In genomic region chr1:197633447-197634039, GRCh38 we compare ENCODE assay signal across 15 cellular contexts.
A peak's percentile ranks its signal among the peaks of the same experiment; 100 is the strongest.
DNase-seq lines count a peak whose midpoint lies in the region; ATAC-seq, FAIRE-seq and TF ChIP-seq lines count a peak whose summit lies in the region.
"Had no signal": no experiment of that assay in that cellular context is flagged by ENCODE, and none has a peak within 500 bp of the region (broad histone marks: within the 10 kb centered on the region; RNA-seq: fewer than 3 reads in every experiment).

No MANE protein-coding gene starts in this region.

- H3K9me2 ChIP-seq in PC-3 (replicated peaks; ENCODE audit: low read length): no peaks in the 10 kb centered on the region

- FAIRE-seq in kidney (lab: Jason Lieb, UNC): no peak
- FAIRE-seq: H54 had no signal

- TF ChIP-seq CTCF in PC-3 (conservative IDR thresholded peaks at IDR 0.05; ENCODE audit: low read depth, low read length) (no peak), kidney (IDR thresholded peaks at IDR 0.05; ENCODE audit: borderline replicate concordance, extremely low read depth, insufficient read depth) (no peak), mucosa of descending colon (IDR thresholded peaks at IDR 0.05) (no peak)

- BruUV-seq in PC-3 (replicated peaks; lab: Mats Ljungman, UMichigan): no TSS peak

- H3K4me1 ChIP-seq in PC-3 (ENCODE audit: insufficient read depth, low read length): no peaks in the 10 kb centered on the region
- H3K4me1 ChIP-seq in kidney (ENCODE audit: control insufficient read depth in 1 of 2, insufficient read depth in 1 of 2, low read depth in 1 of 2, low read length in 2 of 2): no peaks in the 10 kb centered on the region
- H3K4me1 ChIP-seq in mucosa of descending colon (ENCODE audit: low read depth): no peaks in the 10 kb centered on the region
- H3K4me1 ChIP-seq: SJCRH30 had no signal

- DNase-seq in NCI-H187 treated with DMSO at 0.1 percent for 48 hours (lab: John Stamatoyannopoulos, UW) (peak; percentile 4), NCI-H187 (lab: John Stamatoyannopoulos, UW) (no peak), NCI-H2107 treated with DMSO at 0.1 percent for 48 hours (lab: John Stamatoyannopoulos, UW; ENCODE audit: unreplicated experiment) (peak; percentile 89), PC-3 (no peak), kidney tubule cell (ENCODE audit: low spot score) (peak; percentile 15), kidney (no peak), mucosa of descending colon (no peak), GF-D8 (lab: John Stamatoyannopoulos, UW) (no peak)
- DNase-seq: CD4-positive, alpha-beta memory T cell; NCI-H2081 treated with DMSO at 0.1 percent for 48 hours; NK-92 treated with Interleukin-12 subunit alpha and Interleukin-12 subunit beta, amount 100 ng/mL, for 24 hours; SJCRH30; T-helper 2 cell had no signal

- ATAC-seq in PC-3 (peak; percentile 37), mucosa of descending colon (no peak)

- no peaks in the 10 kb centered on the region for H3K27me3 ChIP-seq in PC-3 (ENCODE audit: low read length)
- H3K27me3 ChIP-seq: SJCRH30 had no signal

- no peak overlapping the region for H2AFZ ChIP-seq in PC-3 (ENCODE audit: low read length)

- H3K36me3 ChIP-seq in PC-3 (ENCODE audit: low read depth, low read length): no peaks in the 10 kb centered on the region
- peaks cover 0 to 5% of the 10 kb centered on the region in 2 donors for H3K36me3 ChIP-seq in kidney (ENCODE audit: control insufficient read depth in 1 of 2, insufficient read depth in 2 of 2, low read length in 2 of 2)
- H3K36me3 ChIP-seq in mucosa of descending colon (ENCODE audit: low read depth): no peaks in the 10 kb centered on the region
- H3K36me3 ChIP-seq: SJCRH30 had no signal

- intact Hi-C loops in PC-3 (cut with micrococcal nuclease) (no loop called here), kidney (cut with DNase I) (no loop called here), mucosa of descending colon (cut with DNase I, micrococcal nuclease) (no loop called here)

- CTCF ChIA-PET in PC-3 (lab: Charles Lee): no interaction called here

- H3K9me3 ChIP-seq in PC-3 (ENCODE audit: low read length) (no peaks in the 10 kb centered on the region), kidney (ENCODE audit: control insufficient read depth in 1 of 2, low read length in 2 of 2) (peaks cover 0 to 13% of the 10 kb centered on the region in 2 donors), mucosa of descending colon (peaks cover 11% of the 10 kb centered on the region)
- H3K9me3 ChIP-seq: SJCRH30 had no signal

- POLR2A ChIA-PET in PC-3 (lab: Charles Lee; ENCODE audit: unreplicated experiment): interaction anchor here (0.5 kb wide), 1 partner anchor 150 kb away, joined by 3 read pairs; no protein-coding TSS in a partner anchor

- H3K79me2 ChIP-seq in PC-3 (ENCODE audit: low read length): no peaks in the 10 kb centered on the region

- no peaks in the 10 kb centered on the region for H4K20me1 ChIP-seq in PC-3 (ENCODE audit: low read length)

- H3K27ac ChIP-seq in PC-3 (ENCODE audit: low read length) (no peak overlapping the region), kidney (ENCODE audit: low read depth in 2 of 2, low read length in 2 of 2) (no peak overlapping the region)
- H3K27ac ChIP-seq: RWPE1, SJCRH30 had no signal

- H3K4me2 ChIP-seq in PC-3 (ENCODE audit: low read length): no peak overlapping the region

- H3K4me3 ChIP-seq in PC-3 (ENCODE audit: low read length) (no peak overlapping the region), kidney (ENCODE audit: low read length in 2 of 2) (no peak overlapping the region), mucosa of descending colon (no peak overlapping the region)
- H3K4me3 ChIP-seq: SJCRH30 had no signal

- no peak overlapping the region for H3K9ac ChIP-seq in PC-3 (ENCODE audit: low read length)
- H3K9ac ChIP-seq in kidney (ENCODE audit: low read length in 2 of 2): no peak overlapping the region

- H3F3A ChIP-seq in PC-3 (ENCODE audit: low read length, unreplicated experiment): no peaks in the 10 kb centered on the region

Comparison
In these comparisons a context has a peak if more than half of its experiments do, and no peak if none do; other contexts are left out.
1. DNase-seq: peak in NCI-H187 treated with DMSO at 0.1 percent for 48 hours (single experiment), NCI-H2107 treated with DMSO at 0.1 percent for 48 hours (single experiment) and kidney tubule cell (single experiment); none in NCI-H187 (0 of 2), PC-3 (single experiment), kidney (single experiment), mucosa of descending colon (0 of 3) and GF-D8 (single experiment).